In genomic region chr15:25439456-25439836, GRCh38 we compare ENCODE assay signal across 8 cellular contexts. TPM values are rescaled to one million over a fixed set of nuclear protein-coding genes. Genes with fewer than 3 reads are reported as not detected.
DNase-seq lines count a peak whose midpoint lies in the region; ATAC-seq and TF ChIP-seq lines count a peak whose summit lies in the region.

No MANE protein-coding gene starts in this region.

- H3K27ac ChIP-seq in psoas muscle = peak overlapping the region; percentile 99

- no peak for TF ChIP-seq CTCF in psoas muscle (IDR thresholded peaks at IDR 0.05)

- H3K36me3 Mint-ChIP-seq in activated CD4-positive, alpha-beta memory T cell treated with anti-CD3 and anti-CD28 coated beads for 36 hours = peaks cover 7% of the 10 kb centered on the region

- POLR2A ChIA-PET in activated CD4-positive, alpha-beta memory T cell treated with anti-CD3 and anti-CD28 coated beads for 36 hours (lab: Charles Lee) = interaction anchor here (0.7 to 1.6 kb wide), 3 partner anchors 10 to 47 kb away, joined by 3 to 7 read pairs (median 4); no protein-coding TSS in a partner anchor

- no peaks in the 10 kb centered on the region for H3K9me3 Mint-ChIP-seq in activated CD4-positive, alpha-beta memory T cell treated with anti-CD3 and anti-CD28 coated beads for 36 hours

- H3K27me3 Mint-ChIP-seq in activated CD4-positive, alpha-beta memory T cell treated with anti-CD3 and anti-CD28 coated beads for 36 hours = no peaks in the 10 kb centered on the region

- ATAC-seq in GM18499 (IDR thresholded peaks at IDR 0.05; ENCODE audit: insufficient read depth, unreplicated experiment) (peak; percentile 9), HG03196 (IDR thresholded peaks at IDR 0.05; ENCODE audit: unreplicated experiment) (peak; percentile 9), psoas muscle (peak in 3 of 4 donors; percentile 12 to 44 (median 28))

- no peaks in the 10 kb centered on the region for H3K36me3 ChIP-seq in psoas muscle (ENCODE audit: insufficient read depth in 1 of 2, low read depth in 1 of 2)

- 2 to 3% (median 3%) methylated on average over 12 of the region's 12 CpGs for WGBS in psoas muscle, 3 donors

- H3K9me3 ChIP-seq in psoas muscle = no peaks in the 10 kb centered on the region

- DNase-seq in AG08395 (ENCODE audit: low spot score) (peak; percentile 2), glomerular visceral epithelial cell (ENCODE audit: extremely low spot score) (peak; percentile 30), psoas muscle (no peak), NK-92 (lab: John Stamatoyannopoulos, UW; ENCODE audit: unreplicated experiment) (no peak), NCI-H226 (no peak)
- DNase-seq in activated CD4-positive, alpha-beta memory T cell treated with anti-CD3 and anti-CD28 coated beads for 36 hours = no peak

- H3K4me1 Mint-ChIP-seq in activated CD4-positive, alpha-beta memory T cell treated with anti-CD3 and anti-CD28 coated beads for 36 hours (ENCODE audit: low read depth) = peaks cover 22% of the 10 kb centered on the region

- peaks cover 25% of the 10 kb centered on the region for H3K4me1 ChIP-seq in psoas muscle

- peak overlapping the region; percentile 89 for H3K4me3 Mint-ChIP-seq in activated CD4-positive, alpha-beta memory T cell treated with anti-CD3 and anti-CD28 coated beads for 36 hours

- H3K4me3 ChIP-seq in psoas muscle = peak overlapping the region; percentile 100

- CTCF ChIA-PET in activated CD4-positive, alpha-beta memory T cell treated with anti-CD3 and anti-CD28 coated beads for 36 hours (lab: Charles Lee) = interaction anchor here (0.7 kb wide), 2 partner anchors 80 to 117 kb away, joined by 3 read pairs; no protein-coding TSS in a partner anchor

- H3K27me3 ChIP-seq in psoas muscle (ENCODE audit: insufficient read depth in 3 of 3, low read length in 2 of 3) = no peaks in the 10 kb centered on the region

- H3K27ac Mint-ChIP-seq in activated CD4-positive, alpha-beta memory T cell treated with anti-CD3 and anti-CD28 coated beads for 36 hours = peak overlapping the region; percentile 81

- intact Hi-C loops in activated CD4-positive, alpha-beta memory T cell treated with anti-CD3 and anti-CD28 coated beads for 36 hours (cut with micrococcal nuclease) = loop anchor here (1.0 to 5.0 kb wide), 8 partner anchors 23 to 667 kb away; partner anchors contain the start of gene ATP10A
- intact Hi-C loops in psoas muscle (cut with DNase I) = loop anchor here in 1 of 2 donors (5.0 to 10.0 kb wide), 3 partner anchors 52 to 305 kb away; no protein-coding TSS in a partner anchor

RNA-seq across cellular contexts. Expression of gene UBE3A, which starts 0.6 kb away (rescaled TPM):
- 100 to 1,000 TPM in 1 of 2 experiments, 10 to 100 TPM in 1; 89.0 to 102 TPM for total RNA-seq in activated CD4-positive, alpha-beta memory T cell treated with anti-CD3 and anti-CD28 coated beads for 36 hours
- 100 to 1,000 TPM; 144 to 198 (median 159) TPM for total RNA-seq in psoas muscle
- polyA plus RNA-seq in psoas muscle = 100 to 1,000 TPM in 1 of 3 donors, 10 to 100 TPM in 2; 53.5 to 131 (median 62.3) TPM

Comparison
In these comparisons a context has a peak if more than half of its experiments do, and no peak if none do; other contexts are left out.
1. DNase-seq: peak in AG08395 (single experiment) and glomerular visceral epithelial cell (single experiment); none in activated CD4-positive, alpha-beta memory T cell treated with anti-CD3 and anti-CD28 coated beads for 36 hours (single experiment), psoas muscle (0 of 2), NK-92 (single experiment) and NCI-H226 (single experiment).
2. Peak in every context shown above with its lines, with median percentiles within 50 percentile points of each other: ATAC-seq.